ENCODE assay signal across 9 cellular contexts in genomic region chr17:56593741-56594527, GRCh38. TPM values are rescaled to one million over a fixed set of nuclear protein-coding genes. Genes with fewer than 3 reads are reported as not detected.
A peak's percentile ranks its signal among the peaks of the same experiment; 100 is the strongest.
DNase-seq lines count a peak whose midpoint lies in the region; ATAC-seq, FAIRE-seq and TF ChIP-seq lines count a peak whose summit lies in the region.
"Had no signal": no experiment of that assay in that cellular context is flagged by ENCODE, and none has a peak within 500 bp of the region (broad histone marks: within the 10 kb centered on the region; RNA-seq: fewer than 3 reads in every experiment).

No MANE protein-coding gene starts in this region.

- POLR2A ChIA-PET in HepG2 (lab: Yijun Ruan, JAX) = no interaction called here

- H3K4me3 ChIP-seq in coronary artery = peak overlapping the region; percentile 87
- peak overlapping the region; percentile 38 to 65 (median 43); a peak in 4 of 6 replicates for H3K4me3 ChIP-seq in HepG2 (replicated peaks in 1 of 3; ENCODE audit: insufficient read depth in 1 of 3, low read depth in 2 of 3, low read length in 3 of 3)

- H3K27ac ChIP-seq in coronary artery (peak overlapping the region; percentile 19 to 79), HepG2 (ENCODE audit: extremely low read length, insufficient read depth, low read length) (no peak overlapping the region)

- intact Hi-C loops in HepG2 (cut with micrococcal nuclease; ENCODE audit: unreplicated experiment) = loop anchor here (1.0 kb wide), 1 partner anchor 85 kb away; no protein-coding TSS in a partner anchor

- peaks cover 14% of the 10 kb centered on the region; the same call in 1 of the 2 replicates for H3K4me1 ChIP-seq in HepG2 (ENCODE audit: insufficient read depth, low read length)

- no peak for TF ChIP-seq POLR2A in HepG2 (IDR thresholded peaks at IDR 0.05; ENCODE audit: insufficient read depth in 1 of 2, low read depth in 2 of 2, low read length in 2 of 2)

- DNase-seq in NCI-H1694 treated with DMSO at 0.1 percent for 48 hours (lab: John Stamatoyannopoulos, UW) (peak; percentile 57), NCI-H1694 (lab: John Stamatoyannopoulos, UW) (no peak), MV-4-11 (lab: John Stamatoyannopoulos, UW) (peak; percentile 37), coronary artery (ENCODE audit: low spot score) (peak; percentile 76), HepG2 (ENCODE audit: low spot score) (peak; percentile 13)
- peak; percentile 43 for DNase-seq in stimulated activated CD4-positive, alpha-beta T cell treated with anti-CD3 and anti-CD28 coated beads, Interleukin-4, amount 100 ng/mL, for 24 hours

- H3K9ac ChIP-seq in HepG2 (ENCODE audit: insufficient read depth, low read depth, low read length) = no peak overlapping the region

- H3K27me3 ChIP-seq in HepG2 (ENCODE audit: control insufficient read depth in 1 of 2, insufficient read depth in 2 of 2, low read length in 2 of 2) = peaks cover 26 to 91% of the 10 kb centered on the region in 2 experiments

- H3K79me2 ChIP-seq in HepG2 (ENCODE audit: insufficient read depth, low read length) = no peaks in the 10 kb centered on the region

- 5% methylated on average over 14 of the region's 91 CpGs for WGBS in HepG2 (ENCODE audit: low lambda C conversion rate)

- FAIRE-seq in HepG2 (lab: Jason Lieb, UNC) = no peak
- FAIRE-seq: endometrium had no signal

- H2AFZ ChIP-seq in HepG2 (ENCODE audit: low read length) = no peak overlapping the region

- in situ Hi-C loops in HepG2 (cut with HindIII; ENCODE audit: extremely low pct_ligation_motif_present, low pct_unique_long_range_greater_than_20kb) = no loop called here

- H3K36me3 ChIP-seq in HepG2 (replicated peaks in 1 of 2; ENCODE audit: control insufficient read depth in 1 of 2, insufficient read depth in 2 of 2, low read length in 2 of 2) = no peaks in the 10 kb centered on the region

- no peak for TF ChIP-seq CTCF in coronary artery (IDR thresholded peaks at IDR 0.05)
- TF ChIP-seq CTCF in HepG2 (CRISPR knock-in tag; IDR thresholded peaks at IDR 0.05) = peak; percentile 2; the same call in 1 of the 2 replicates

- peak overlapping the region; percentile 73 for H3K4me2 ChIP-seq in HepG2 (ENCODE audit: low read depth, low read length)

- no peaks in the 10 kb centered on the region for H3K9me3 ChIP-seq in HepG2 (ENCODE audit: low read length)

- CTCF ChIA-PET in HepG2 (lab: Yijun Ruan, JAX; ENCODE audit: low intra/inter-chr PET ratio, low total read pairs) = interaction anchor here (1.1 to 3.6 kb wide), 3 partner anchors 85 to 187 kb away, joined by 3 to 27 read pairs (median 4); no protein-coding TSS in a partner anchor

- peak; percentile 38 to 39 for ATAC-seq in activated CD4-positive, CD25-positive, alpha-beta regulatory T cell treated with anti-CD3 and anti-CD28 coated beads, Interleukin-2, amount 50 U/mL, for 24 hours
- ATAC-seq in HepG2 = peak; percentile 86
- ATAC-seq in GM21786 (IDR thresholded peaks at IDR 0.05; ENCODE audit: unreplicated experiment) = no peak

- no peaks in the 10 kb centered on the region for H4K20me1 ChIP-seq in HepG2 (ENCODE audit: insufficient read depth, low read length)

- TF ChIP-seq EP300 in HepG2 (IDR thresholded peaks at IDR 0.05; ENCODE audit: low read depth in 2 of 2, low read length in 2 of 2) (no peak), HepG2 (CRISPR knock-in tag; IDR thresholded peaks at IDR 0.05; ENCODE audit: borderline replicate concordance) (no peak)

- peak; percentile 16; the same call in 1 of the 2 replicates for TF ChIP-seq RAD21 in HepG2 (CRISPR knock-in tag; IDR thresholded peaks at IDR 0.05)

- BruUV-seq in HepG2 (replicated peaks; lab: Mats Ljungman, UMichigan) = no TSS peak

TF ChIP-seq in HepG2, 621 proteins besides CTCF, POLR2A, EP300 and RAD21 (continues in another document):
- no peak for TF ChIP-seq TEAD3 (CRISPR knock-in tag; optimal IDR thresholded peaks at IDR 0.05; ENCODE audit: borderline replicate concordance)
- TF ChIP-seq CAMTA2 (CRISPR knock-in tag; IDR thresholded peaks at IDR 0.05; ENCODE audit: borderline replicate concordance) = no peak
- TF ChIP-seq ZNF674 (CRISPR knock-in tag; IDR thresholded peaks at IDR 0.05; ENCODE audit: low read depth) = no peak
- TF ChIP-seq SMAD1 (CRISPR knock-in tag; IDR thresholded peaks at IDR 0.05; ENCODE audit: borderline replicate concordance, low read depth) = 0 out of 2 replicates have a peak, but pooled peaks have one; percentile 62
- peak; percentile 92 for TF ChIP-seq ZNF777 (CRISPR knock-in tag; IDR thresholded peaks at IDR 0.05)
- no peak for TF ChIP-seq RXRB (CRISPR knock-in tag; IDR thresholded peaks at IDR 0.05; ENCODE audit: borderline replicate concordance)
- TF ChIP-seq, protein P1, sequence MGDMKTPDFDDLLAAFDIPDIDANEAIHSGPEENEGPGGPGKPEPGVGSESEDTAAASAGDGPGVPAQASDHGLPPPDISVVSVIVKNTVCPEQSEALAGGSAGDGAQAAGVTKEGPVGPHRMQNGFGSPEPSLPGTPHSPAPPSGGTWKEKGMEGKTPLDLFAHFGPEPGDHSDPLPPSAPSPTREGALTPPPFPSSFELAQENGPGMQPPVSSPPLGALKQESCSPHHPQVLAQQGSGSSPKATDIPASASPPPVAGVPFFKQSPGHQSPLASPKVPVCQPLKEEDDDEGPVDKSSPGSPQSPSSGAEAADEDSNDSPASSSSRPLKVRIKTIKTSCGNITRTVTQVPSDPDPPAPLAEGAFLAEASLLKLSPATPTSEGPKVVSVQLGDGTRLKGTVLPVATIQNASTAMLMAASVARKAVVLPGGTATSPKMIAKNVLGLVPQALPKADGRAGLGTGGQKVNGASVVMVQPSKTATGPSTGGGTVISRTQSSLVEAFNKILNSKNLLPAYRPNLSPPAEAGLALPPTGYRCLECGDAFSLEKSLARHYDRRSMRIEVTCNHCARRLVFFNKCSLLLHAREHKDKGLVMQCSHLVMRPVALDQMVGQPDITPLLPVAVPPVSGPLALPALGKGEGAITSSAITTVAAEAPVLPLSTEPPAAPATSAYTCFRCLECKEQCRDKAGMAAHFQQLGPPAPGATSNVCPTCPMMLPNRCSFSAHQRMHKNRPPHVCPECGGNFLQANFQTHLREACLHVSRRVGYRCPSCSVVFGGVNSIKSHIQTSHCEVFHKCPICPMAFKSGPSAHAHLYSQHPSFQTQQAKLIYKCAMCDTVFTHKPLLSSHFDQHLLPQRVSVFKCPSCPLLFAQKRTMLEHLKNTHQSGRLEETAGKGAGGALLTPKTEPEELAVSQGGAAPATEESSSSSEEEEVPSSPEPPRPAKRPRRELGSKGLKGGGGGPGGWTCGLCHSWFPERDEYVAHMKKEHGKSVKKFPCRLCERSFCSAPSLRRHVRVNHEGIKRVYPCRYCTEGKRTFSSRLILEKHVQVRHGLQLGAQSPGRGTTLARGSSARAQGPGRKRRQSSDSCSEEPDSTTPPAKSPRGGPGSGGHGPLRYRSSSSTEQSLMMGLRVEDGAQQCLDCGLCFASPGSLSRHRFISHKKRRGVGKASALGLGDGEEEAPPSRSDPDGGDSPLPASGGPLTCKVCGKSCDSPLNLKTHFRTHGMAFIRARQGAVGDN (CRISPR knock-in tag; IDR thresholded peaks at IDR 0.05) = peak; percentile 55
- no peak for TF ChIP-seq NCOA1 (CRISPR knock-in tag; IDR thresholded peaks at IDR 0.05)
- no peak for TF ChIP-seq ZFP37 (CRISPR knock-in tag; IDR thresholded peaks at IDR 0.05; ENCODE audit: borderline replicate concordance)
- TF ChIP-seq ZNF629 (CRISPR knock-in tag; conservative IDR thresholded peaks at IDR 0.05) = no peak
- no peak for TF ChIP-seq TFAP4 (IDR thresholded peaks at IDR 0.05; ENCODE audit: borderline replicate concordance, low read depth)
- no peak for TF ChIP-seq RXRA (CRISPR knock-in tag; IDR thresholded peaks at IDR 0.05)

RNA-seq across cellular contexts. Expression of gene NOG, which starts 0.4 kb away (rescaled TPM):
- not detected in 2 replicates for total RNA-seq in HepG2 (2016; rRNA removed; fragmentation: Illumina TruSeq; extraction: Trizol)
- total RNA-seq in HepG2 (2016; cell fraction: cytosol; rRNA removed; fragmentation: Illumina TruSeq; extraction: Trizol; ENCODE audit: low read depth) = not detected in 2 replicates
- not detected in 2 replicates for total RNA-seq in HepG2 (2016; cell fraction: insoluble cytoplasmic fraction; rRNA removed; fragmentation: Illumina TruSeq; extraction: Trizol)
- not detected in 2 replicates for total RNA-seq in HepG2 (2016; cell fraction: membrane; rRNA removed; fragmentation: Illumina TruSeq; extraction: Trizol)
- total RNA-seq in HepG2 (2016; cell fraction: nucleus; rRNA removed; fragmentation: Illumina TruSeq; extraction: Trizol) = not detected in 2 replicates
- polyA plus RNA-seq in HepG2 (2011; rRNA removed) = not detected in 2 replicates
- not detected in 2 replicates for polyA plus RNA-seq in HepG2 (2011; cell fraction: cytosol; rRNA removed)
- polyA plus RNA-seq in HepG2 (2011; cell fraction: nucleus; rRNA removed) = not detected in 2 replicates
- not detected in 2 replicates for polyA plus RNA-seq in HepG2 (2012)
- polyA plus RNA-seq in HepG2 (2016; cell fraction: cytosol; fragmentation: Illumina TruSeq; extraction: Trizol; ENCODE audit: low read depth) = not detected in 2 replicates
- polyA plus RNA-seq in HepG2 (2016; cell fraction: insoluble cytoplasmic fraction; fragmentation: Illumina TruSeq; extraction: Trizol; ENCODE audit: low read depth) = not detected in 2 replicates
- polyA plus RNA-seq in HepG2 (2016; cell fraction: membrane; fragmentation: Illumina TruSeq; extraction: Trizol; ENCODE audit: low read depth) = not detected in 2 replicates
- polyA plus RNA-seq in HepG2 (2016; cell fraction: nucleus; fragmentation: Illumina TruSeq; extraction: Trizol; ENCODE audit: insufficient read depth, low read depth) = not detected in 2 replicates
- polyA minus RNA-seq in HepG2 (2011; rRNA and poly(A)+ RNA removed; ENCODE audit: low replicate concordance) = 1.9 TPM in 1 of 2 replicates, not detected in the other
- polyA minus RNA-seq in HepG2 (2011; cell fraction: cytosol; rRNA and poly(A)+ RNA removed) = not detected in 2 replicates
- polyA minus RNA-seq in HepG2 (2011; cell fraction: nucleus; rRNA and poly(A)+ RNA removed) = not detected in 2 replicates
